ENCODE assay signal across 26 cellular contexts in genomic region chr20:1827510-1827973, GRCh38.
DNase-seq lines count a peak whose midpoint lies in the region; ATAC-seq, FAIRE-seq and TF ChIP-seq lines count a peak whose summit lies in the region.
"Had no signal": no experiment of that assay in that cellular context is flagged by ENCODE, and none has a peak within 500 bp of the region (broad histone marks: within the 10 kb centered on the region; RNA-seq: fewer than 3 reads in every experiment).

No MANE protein-coding gene starts in this region.

- no peak for TF ChIP-seq EP300 in H1 (IDR thresholded peaks at IDR 0.05; ENCODE audit: borderline replicate concordance in 1 of 2, low read depth in 2 of 2, low read length in 2 of 2)

- no peak for FAIRE-seq in H1 (lab: Jason Lieb, UNC)
- FAIRE-seq: bronchial epithelial cell, endothelial cell of umbilical vein, HTR-8/SVneo, pancreas had no signal

- H2BK20ac ChIP-seq in H1 (ENCODE audit: low read length): no peak overlapping the region

- no peak for TF ChIP-seq CTCF in H1 (IDR thresholded peaks at IDR 0.05; ENCODE audit: control extremely low read depth in 1 of 3, insufficient read depth in 1 of 3, low read depth in 1 of 3, low read length in 3 of 3)
- no peak for TF ChIP-seq CTCF in Calu3 (IDR thresholded peaks at IDR 0.05; ENCODE audit: unreplicated experiment)
- no peak for TF ChIP-seq CTCF in endodermal cell (conservative IDR thresholded peaks at IDR 0.05)

- H3K27ac ChIP-seq in H1 (ENCODE audit: low read depth, low read length) (no peak overlapping the region), mesodermal cell (ENCODE audit: low read depth, low read length, severe bottlenecking) (peak overlapping the region; percentile 78), temporal lobe (ENCODE audit: low read depth, low read length) (peak overlapping the region; percentile 89), endodermal cell (ENCODE audit: low read depth, low read length) (no peak overlapping the region)
- H3K27ac ChIP-seq: 22Rv1 had no signal

- TF ChIP-seq RAD21 in H1 (IDR thresholded peaks at IDR 0.05 in 1 of 2, conservative IDR thresholded peaks at IDR 0.05 in 1 of 2; ENCODE audit: low read depth in 2 of 2, low read length in 2 of 2): no peak

- H3K36me3 Mint-ChIP-seq in Calu3 (ENCODE audit: insufficient read depth, unreplicated experiment): peaks cover 4% of the 10 kb centered on the region
- no peaks in the 10 kb centered on the region for H3K36me3 Mint-ChIP-seq in endodermal cell (ENCODE audit: low read depth)

- no peak overlapping the region for H2AK5ac ChIP-seq in H1 (ENCODE audit: low read depth, low read length)

- H3K9me3 Mint-ChIP-seq in Calu3 (ENCODE audit: low read depth, unreplicated experiment) (no peaks in the 10 kb centered on the region), endodermal cell (no peaks in the 10 kb centered on the region)

- no peak overlapping the region for H3K18ac ChIP-seq in H1 (ENCODE audit: extremely low read depth, low read length)

- H3K27me3 Mint-ChIP-seq in Calu3 (ENCODE audit: unreplicated experiment): peaks cover 17% of the 10 kb centered on the region
- peaks cover 5% of the 10 kb centered on the region for H3K27me3 Mint-ChIP-seq in endodermal cell (ENCODE audit: insufficient read depth)

- no peaks in the 10 kb centered on the region for H3K79me2 ChIP-seq in H1 (ENCODE audit: control insufficient read depth in 1 of 2, insufficient read depth in 2 of 2, low read length in 2 of 2)

- H2BK12ac ChIP-seq in H1 (ENCODE audit: low read depth, low read length): 0 out of 2 replicates have a peak overlapping the region, but pooled peaks have one; percentile 27

- H3K27me3 ChIP-seq in H1 (replicated peaks in 1 of 4; ENCODE audit: control insufficient read depth in 3 of 4, extremely low read depth in 1 of 4, insufficient read depth in 3 of 4, low read length in 3 of 4): no peaks in the 10 kb centered on the region
- H3K27me3 ChIP-seq in endodermal cell (ENCODE audit: control insufficient read depth, insufficient read depth, low read length, poor library complexity, severe bottlenecking): no peaks in the 10 kb centered on the region
- H3K27me3 ChIP-seq: pancreas had no signal

- no peak for TF ChIP-seq POLR2A in H1 (IDR thresholded peaks at IDR 0.05; ENCODE audit: control extremely low read depth in 1 of 2, low read depth in 2 of 2, low read length in 2 of 2)

- no peaks in the 10 kb centered on the region; the same call in 1 of the 2 replicates for H3K23me2 ChIP-seq in H1 (ENCODE audit: low read depth, low read length)

- intact Hi-C loops in Right ventricle myocardium superior (cut with DNase I): no loop called here
- intact Hi-C loops in cardiac septum (cut with DNase I): no loop called here
- intact Hi-C loops in Calu3 (cut with micrococcal nuclease; ENCODE audit: unreplicated experiment): no loop called here

- CTCF ChIA-PET in H1 (lab: Charles Lee; ENCODE audit: partially characterized antibody): no interaction called here
- CTCF ChIA-PET in Calu3 (lab: Charles Lee): interaction anchor here (1.3 to 1.6 kb wide), 2 partner anchors 18 to 21 kb away, joined by 4 read pairs; no protein-coding TSS in a partner anchor

- DNase-seq in Right ventricle myocardium superior (no peak), cardiac septum (ENCODE audit: low spot score) (no peak), H1 (ENCODE audit: low read depth in 1 of 2, low spot score in 2 of 2) (no peak), Calu3 (no peak), endodermal cell (no peak)
- DNase-seq in activated naive CD4-positive, alpha-beta T cell treated with anti-CD3 and anti-CD28 coated beads, Interleukin-2, amount 50 U/mL, for 16 hours: no peak
- DNase-seq: activated CD4-positive, alpha-beta T cell treated with anti-CD3 and anti-CD28 coated beads, Interleukin-2, amount 50 U/mL, for 48 hours; activated effector memory CD4-positive, alpha-beta T cell treated with anti-CD3 and anti-CD28 coated beads, Interleukin-2, amount 50 U/mL, for 16 hours; activated naive CD8-positive, alpha-beta T cell treated with anti-CD3 and anti-CD28 coated beads, Interleukin-2, amount 50 U/mL, for 24 hours; GF-D8; Karpas-422; NCI-H187; NCI-H526 treated with DMSO at 0.1 percent for 48 hours; stimulated activated CD4-positive, alpha-beta T cell treated with anti-CD3 and anti-CD28 coated beads, Interleukin-2, amount 100 ng/mL, for 24 hours; stimulated activated naive CD8-positive, alpha-beta T cell treated with anti-CD3 and anti-CD28 coated beads, Interleukin-15, Interleukin-2, amounts not matched to agents 100 U/mL and 50 U/mL, for 24 hours; T-helper 9 cell; trophoblast cell had no signal

- WGBS in H1 (ENCODE audit: extremely low coverage in 1 of 2, insufficient coverage in 1 of 2, insufficient read length in 1 of 2, insufficient replicate concordance in 2 of 2, low coverage in 1 of 2, low lambda C conversion rate in 2 of 2, missing lambda C conversion rate in 1 of 2), 2 experiments: 79% methylated on average over 5 of the region's 5 CpGs; no CpG with 5 or more reads in 1 of the 2 experiments
- 88 to 90% methylated on average over 1 to 5 of the region's 5 CpGs for WGBS in mesodermal cell (ENCODE audit: insufficient coverage in 2 of 2), 2 experiments
- WGBS in endodermal cell (ENCODE audit: insufficient coverage in 1 of 2, insufficient read length in 1 of 2), 2 experiments: 90 to 96% methylated on average over 4 to 5 of the region's 5 CpGs

- H3K9me3 ChIP-seq in H1 (ENCODE audit: insufficient read depth in 2 of 2, low read depth in 1 of 2, low read length in 1 of 2) (no peaks in the 10 kb centered on the region), mesodermal cell (ENCODE audit: control insufficient read depth, low read length) (peaks cover 5% of the 10 kb centered on the region), endodermal cell (ENCODE audit: control insufficient read depth, low read length) (no peaks in the 10 kb centered on the region)
- H3K9me3 ChIP-seq: pancreas had no signal

- H3K56ac ChIP-seq in H1 (replicated peaks; ENCODE audit: insufficient read length, low read depth, low read length): no peak overlapping the region

- no peak overlapping the region for H2AFZ ChIP-seq in H1 (ENCODE audit: low read length)

- no peaks in the 10 kb centered on the region for H3K79me1 ChIP-seq in H1 (ENCODE audit: low read depth, low read length)

- H3K4me3 ChIP-seq in H1 (ENCODE audit: extremely low read depth in 1 of 4, insufficient read depth in 2 of 4, low read depth in 3 of 4, low read length in 4 of 4) (no peak overlapping the region), mesodermal cell (ENCODE audit: extremely low read depth, insufficient read depth, low read length, poor library complexity, severe bottlenecking) (no peak overlapping the region), endodermal cell (ENCODE audit: low read length) (no peak overlapping the region)
- H3K4me3 ChIP-seq: lung, pancreas had no signal

- H3K14ac ChIP-seq in H1 (ENCODE audit: insufficient read length): no peak overlapping the region

- H3K4ac ChIP-seq in H1 (replicated peaks; ENCODE audit: insufficient read length, low read depth, low read length): no peak overlapping the region

- H3K4me2 ChIP-seq in H1 (ENCODE audit: insufficient read depth in 1 of 2, low read depth in 2 of 2, low read length in 2 of 2): no peak overlapping the region

- no peak overlapping the region for H3K27ac Mint-ChIP-seq in Calu3 (ENCODE audit: unreplicated experiment)
- H3K27ac Mint-ChIP-seq in endodermal cell: no peak overlapping the region
- H3K27ac Mint-ChIP-seq: activated naive CD8-positive, alpha-beta T cell treated with anti-CD3 and anti-CD28 coated beads, Interleukin-2, amount 50 U/mL, for 24 hours had no signal

- POLR2A ChIA-PET in H1 (lab: Charles Lee; ENCODE audit: partially characterized antibody): no interaction called here

- no peaks in the 10 kb centered on the region for H4K20me1 ChIP-seq in H1 (replicated peaks in 1 of 2; ENCODE audit: control insufficient read depth in 1 of 2, insufficient read depth in 2 of 2, low read length in 2 of 2)

- H3K4me1 Mint-ChIP-seq in Calu3 (ENCODE audit: low read depth, unreplicated experiment) (peaks cover 13% of the 10 kb centered on the region), endodermal cell (peaks cover 18% of the 10 kb centered on the region)

- H3K4me3 Mint-ChIP-seq in Calu3 (ENCODE audit: low read depth, unreplicated experiment): no peak overlapping the region
- no peak overlapping the region for H3K4me3 Mint-ChIP-seq in endodermal cell
- H3K4me3 Mint-ChIP-seq: activated naive CD8-positive, alpha-beta T cell treated with anti-CD3 and anti-CD28 coated beads, Interleukin-2, amount 50 U/mL, for 24 hours; WTC11 had no signal

- H3K36me3 ChIP-seq in H1 (ENCODE audit: control insufficient read depth in 2 of 4, insufficient read depth in 4 of 4, low read length in 3 of 4) (no peaks in the 10 kb centered on the region), mesodermal cell (ENCODE audit: control insufficient read depth, insufficient read depth, low read length) (no peaks in the 10 kb centered on the region), endodermal cell (ENCODE audit: control insufficient read depth, insufficient read depth, low read length) (no peaks in the 10 kb centered on the region)
- H3K36me3 ChIP-seq: pancreas had no signal

- 0 out of 2 replicates have a peak overlapping the region, but pooled peaks have one; percentile 68 for H2BK15ac ChIP-seq in H1 (ENCODE audit: low read length)

- no peak overlapping the region for H4K8ac ChIP-seq in H1 (ENCODE audit: extremely low read depth, insufficient read depth, low read length)

- no peak overlapping the region for H4K5ac ChIP-seq in H1 (ENCODE audit: insufficient read length, low read depth, low read length)

- no peak overlapping the region for H3K23ac ChIP-seq in H1 (ENCODE audit: insufficient read length)

- H2BK5ac ChIP-seq in H1 (ENCODE audit: low read depth, low read length): no peak overlapping the region

- no peak overlapping the region for H4K91ac ChIP-seq in H1 (replicated peaks; ENCODE audit: insufficient read length, low read length)

- no TSS peak for BruUV-seq in Calu3 (replicated peaks; lab: Mats Ljungman, UMichigan)

- ATAC-seq in Right ventricle myocardium superior (ENCODE audit: poor library complexity): peak; percentile 2
- ATAC-seq: activated naive CD8-positive, alpha-beta T cell treated with anti-CD3 and anti-CD28 coated beads, Interleukin-2, amount 50 U/mL, for 24 hours; stimulated activated naive CD8-positive, alpha-beta T cell treated with anti-CD3 and anti-CD28 coated beads, Interleukin-15, Interleukin-2, amounts not matched to agents 100 U/mL and 50 U/mL, for 24 hours had no signal

- H3K9ac ChIP-seq in H1 (replicated peaks in 1 of 4; ENCODE audit: extremely low read depth in 1 of 4, low read depth in 3 of 4, low read length in 3 of 4) (no peak overlapping the region), endodermal cell (ENCODE audit: extremely low read depth, low read length, poor library complexity, severe bottlenecking) (no peak overlapping the region)

- no peak overlapping the region for H2BK120ac ChIP-seq in H1 (replicated peaks; ENCODE audit: low read depth, low read length)

- peaks cover 0 to 4% (median 0%) of the 10 kb centered on the region in 4 experiments; a peak in 1 of 7 replicates for H3K4me1 ChIP-seq in H1 (replicated peaks in 1 of 4; ENCODE audit: control insufficient read depth in 3 of 4, insufficient read depth in 4 of 4, low read length in 3 of 4)
- peaks cover 42% of the 10 kb centered on the region for H3K4me1 ChIP-seq in mesodermal cell (ENCODE audit: control insufficient read depth, insufficient read depth, low read length, poor library complexity, severe bottlenecking)
- no peaks in the 10 kb centered on the region for H3K4me1 ChIP-seq in endodermal cell (ENCODE audit: control insufficient read depth, insufficient read depth, low read length)
- H3K4me1 ChIP-seq: pancreas had no signal

Comparison
In these comparisons a context has a peak if more than half of its experiments do, and no peak if none do; other contexts are left out.
1. H3K27ac ChIP-seq: peak in mesodermal cell (single experiment) and temporal lobe (single experiment); none in H1 (single experiment) and endodermal cell (single experiment).